In genomic region chr15:96395687-96396086, GRCh38 we compare ENCODE assay signal across 23 cellular contexts.
DNase-seq lines count a peak whose midpoint lies in the region; ATAC-seq, FAIRE-seq and TF ChIP-seq lines count a peak whose summit lies in the region.
"Had no signal": no experiment of that assay in that cellular context is flagged by ENCODE, and none has a peak within 500 bp of the region (broad histone marks: within the 10 kb centered on the region; RNA-seq: fewer than 3 reads in every experiment).

No MANE protein-coding gene starts in this region.

- no peak overlapping the region for H2AK5ac ChIP-seq in H1 (ENCODE audit: low read depth, low read length)

- no peak overlapping the region for H3K18ac ChIP-seq in H1 (ENCODE audit: extremely low read depth, low read length)

- 1% methylated on average over 3 of the region's 3 CpGs for WGBS in HepG2 (ENCODE audit: low lambda C conversion rate)
- 54% methylated on average over 3 of the region's 3 CpGs for WGBS in right lobe of liver (ENCODE audit: insufficient coverage, low coverage, low lambda C conversion rate, missing lambda C conversion rate)
- 64% methylated on average over 3 of the region's 3 CpGs; no CpG with 5 or more reads in 1 of the 2 experiments for WGBS in H1 (ENCODE audit: extremely low coverage in 1 of 2, insufficient coverage in 1 of 2, insufficient read length in 1 of 2, insufficient replicate concordance in 2 of 2, low coverage in 1 of 2, low lambda C conversion rate in 2 of 2, missing lambda C conversion rate in 1 of 2), 2 experiments

- no peak for TF ChIP-seq RAD21 in HepG2 (CRISPR knock-in tag; IDR thresholded peaks at IDR 0.05)
- peak; percentile 1 to 26; a peak in 1 of 4 replicates for TF ChIP-seq RAD21 in H1 (IDR thresholded peaks at IDR 0.05 in 1 of 2, conservative IDR thresholded peaks at IDR 0.05 in 1 of 2; ENCODE audit: low read depth in 2 of 2, low read length in 2 of 2)

- intact Hi-C loops in HepG2 (cut with micrococcal nuclease; ENCODE audit: unreplicated experiment) (no loop called here), right lobe of liver (cut with DNase I) (no loop called here), Panc1 (cut with micrococcal nuclease; ENCODE audit: unreplicated experiment) (no loop called here), posterior cingulate gyrus (cut with DNase I) (no loop called here), left colon (cut with DNase I, micrococcal nuclease) (loop anchor here in 1 of 2 donors (10.0 kb wide), 1 partner anchor 49 kb away; no protein-coding TSS in a partner anchor), PC-3 (cut with micrococcal nuclease) (no loop called here)

- H3K79me2 ChIP-seq in HepG2 (ENCODE audit: insufficient read depth, low read length) = no peaks in the 10 kb centered on the region
- no peaks in the 10 kb centered on the region for H3K79me2 ChIP-seq in H1 (ENCODE audit: control insufficient read depth in 1 of 2, insufficient read depth in 2 of 2, low read length in 2 of 2)
- no peaks in the 10 kb centered on the region for H3K79me2 ChIP-seq in PC-3 (ENCODE audit: low read length)

- no peaks in the 10 kb centered on the region for H3K9me3 ChIP-seq in HepG2 (ENCODE audit: low read length)
- no peaks in the 10 kb centered on the region for H3K9me3 ChIP-seq in right lobe of liver
- no peaks in the 10 kb centered on the region for H3K9me3 ChIP-seq in Panc1 (ENCODE audit: control insufficient read depth, insufficient read depth, low read depth, low read length)
- H3K9me3 ChIP-seq in H1 (ENCODE audit: insufficient read depth in 2 of 2, low read depth in 1 of 2, low read length in 1 of 2) = no peaks in the 10 kb centered on the region
- H3K9me3 ChIP-seq in PC-3 (ENCODE audit: low read length) = no peaks in the 10 kb centered on the region

- TF ChIP-seq CTCF in HepG2 (CRISPR knock-in tag; IDR thresholded peaks at IDR 0.05) = peak; percentile 48
- no peak for TF ChIP-seq CTCF in right lobe of liver (IDR thresholded peaks at IDR 0.05)
- no peak for TF ChIP-seq CTCF in Panc1 (IDR thresholded peaks at IDR 0.05)
- TF ChIP-seq CTCF in H1 (IDR thresholded peaks at IDR 0.05; ENCODE audit: control extremely low read depth in 1 of 3, insufficient read depth in 1 of 3, low read depth in 1 of 3, low read length in 3 of 3) = no peak
- TF ChIP-seq CTCF in PC-3 (conservative IDR thresholded peaks at IDR 0.05; ENCODE audit: low read depth, low read length) = no peak

- no peaks in the 10 kb centered on the region for H3K79me1 ChIP-seq in H1 (ENCODE audit: low read depth, low read length)

- ATAC-seq in HepG2 (peak; percentile 78), right lobe of liver (no peak), Panc1 (peak; percentile 56; the same call in 1 of the 2 replicates), left colon (no peak), PC-3 (no peak)
- ATAC-seq: T-helper 17 cell had no signal

- H3K14ac ChIP-seq in H1 (ENCODE audit: insufficient read length) = no peak overlapping the region

- no peak overlapping the region for H2BK20ac ChIP-seq in H1 (ENCODE audit: low read length)

- H3K9ac ChIP-seq in HepG2 (ENCODE audit: insufficient read depth, low read depth, low read length) (no peak overlapping the region), H1 (replicated peaks in 1 of 4; ENCODE audit: extremely low read depth in 1 of 4, low read depth in 3 of 4, low read length in 3 of 4) (no peak overlapping the region), PC-3 (ENCODE audit: low read length) (no peak overlapping the region)
- H3K9ac ChIP-seq: KMS-11 had no signal

- BruUV-seq in HepG2 (replicated peaks; lab: Mats Ljungman, UMichigan) = no TSS peak
- BruUV-seq in Panc1 (replicated peaks; lab: Mats Ljungman, UMichigan) = no TSS peak
- BruUV-seq in PC-3 (replicated peaks; lab: Mats Ljungman, UMichigan) = no TSS peak

- H4K20me1 ChIP-seq in HepG2 (ENCODE audit: insufficient read depth, low read length) = no peaks in the 10 kb centered on the region
- H4K20me1 ChIP-seq in H1 (replicated peaks in 1 of 2; ENCODE audit: control insufficient read depth in 1 of 2, insufficient read depth in 2 of 2, low read length in 2 of 2) = no peaks in the 10 kb centered on the region
- no peaks in the 10 kb centered on the region for H4K20me1 ChIP-seq in PC-3 (ENCODE audit: low read length)

- no peak overlapping the region for H3K4me3 ChIP-seq in HepG2 (replicated peaks in 1 of 3; ENCODE audit: insufficient read depth in 1 of 3, low read depth in 2 of 3, low read length in 3 of 3)
- H3K4me3 ChIP-seq in right lobe of liver = no peak overlapping the region
- H3K4me3 ChIP-seq in Panc1 (ENCODE audit: low read depth in 2 of 2, low read length in 2 of 2) = no peak overlapping the region
- H3K4me3 ChIP-seq in H1 (ENCODE audit: extremely low read depth in 1 of 4, insufficient read depth in 2 of 4, low read depth in 3 of 4, low read length in 4 of 4) = no peak overlapping the region
- no peak overlapping the region for H3K4me3 ChIP-seq in PC-3 (ENCODE audit: low read length)
- H3K4me3 ChIP-seq: SK-N-MC had no signal

- TF ChIP-seq EP300 in HepG2 (IDR thresholded peaks at IDR 0.05; ENCODE audit: low read depth in 2 of 2, low read length in 2 of 2) (no peak), HepG2 (CRISPR knock-in tag; IDR thresholded peaks at IDR 0.05; ENCODE audit: borderline replicate concordance) (no peak), H1 (IDR thresholded peaks at IDR 0.05; ENCODE audit: borderline replicate concordance in 1 of 2, low read depth in 2 of 2, low read length in 2 of 2) (no peak)

- H3K9me2 ChIP-seq in PC-3 (replicated peaks; ENCODE audit: low read length) = no peaks in the 10 kb centered on the region

- no peak overlapping the region for H4K91ac ChIP-seq in H1 (replicated peaks; ENCODE audit: insufficient read length, low read length)

- H2AFZ ChIP-seq in HepG2 (ENCODE audit: low read length) (no peak overlapping the region), H1 (ENCODE audit: low read length) (no peak overlapping the region), PC-3 (ENCODE audit: low read length) (no peak overlapping the region)

- H3K56ac ChIP-seq in H1 (replicated peaks; ENCODE audit: insufficient read length, low read depth, low read length) = no peak overlapping the region

- H3K4me2 ChIP-seq in HepG2 (ENCODE audit: low read depth, low read length) = no peak overlapping the region
- H3K4me2 ChIP-seq in H1 (ENCODE audit: insufficient read depth in 1 of 2, low read depth in 2 of 2, low read length in 2 of 2) = no peak overlapping the region
- H3K4me2 ChIP-seq in PC-3 (ENCODE audit: low read length) = no peak overlapping the region
- H3K4me2 ChIP-seq: KMS-11 had no signal

- peaks cover 0 to 4% of the 10 kb centered on the region in 2 experiments; a peak in 1 of 5 replicates for H3K27me3 ChIP-seq in HepG2 (ENCODE audit: control insufficient read depth in 1 of 2, insufficient read depth in 2 of 2, low read length in 2 of 2)
- H3K27me3 ChIP-seq in right lobe of liver = no peaks in the 10 kb centered on the region
- no peaks in the 10 kb centered on the region for H3K27me3 ChIP-seq in Panc1 (ENCODE audit: control insufficient read depth, insufficient read depth, low read length)
- H3K27me3 ChIP-seq in H1 (replicated peaks in 1 of 4; ENCODE audit: control insufficient read depth in 3 of 4, extremely low read depth in 1 of 4, insufficient read depth in 3 of 4, low read length in 3 of 4) = peaks cover 0 to 8% (median 0%) of the 10 kb centered on the region in 4 experiments; a peak in 3 of 7 replicates
- peaks cover 24% of the 10 kb centered on the region for H3K27me3 ChIP-seq in PC-3 (ENCODE audit: low read length)

- H3K23ac ChIP-seq in H1 (ENCODE audit: insufficient read length) = no peak overlapping the region

- H3F3A ChIP-seq in PC-3 (ENCODE audit: low read length, unreplicated experiment) = no peaks in the 10 kb centered on the region

- H3K23me2 ChIP-seq in H1 (ENCODE audit: low read depth, low read length) = 0 out of 2 replicates have a peak, but pooled peaks cover 2% of the 10 kb centered on the region

- POLR2A ChIA-PET in HepG2 (lab: Yijun Ruan, JAX) = no interaction called here
- POLR2A ChIA-PET in Panc1 (lab: Charles Lee) = no interaction called here
- POLR2A ChIA-PET in H1 (lab: Charles Lee; ENCODE audit: partially characterized antibody) = no interaction called here
- POLR2A ChIA-PET in PC-3 (lab: Charles Lee; ENCODE audit: unreplicated experiment) = no interaction called here

- H4K8ac ChIP-seq in H1 (ENCODE audit: extremely low read depth, insufficient read depth, low read length) = no peak overlapping the region

- in situ Hi-C loops in HepG2 (cut with HindIII; ENCODE audit: extremely low pct_ligation_motif_present, low pct_unique_long_range_greater_than_20kb) = no loop called here
- in situ Hi-C loops in Panc1 (cut with HindIII; ENCODE audit: low pct_unique_long_range_greater_than_20kb, low sequenced_read_pairs) = no loop called here

- DNase-seq in HepG2 (ENCODE audit: low spot score) (peak; percentile 19), right lobe of liver (no peak), Panc1 (ENCODE audit: low read depth, low spot score) (no peak), H1 (ENCODE audit: low read depth in 1 of 2, low spot score in 2 of 2) (no peak), posterior cingulate gyrus (no peak), left colon (no peak), PC-3 (no peak)
- DNase-seq: CD4-positive, CD25-positive, alpha-beta regulatory T cell; COR-L47; DMS79 treated with DMSO at 0.1 percent for 48 hours; MV-4-11; NCI-H1694; NCI-H2081; NCI-H774; RPMI8226; SHP77 treated with DMSO at 0.1 percent for 48 hours; SW 1271; T-helper 17 cell had no signal

- H3K4ac ChIP-seq in H1 (replicated peaks; ENCODE audit: insufficient read length, low read depth, low read length) = no peak overlapping the region

- H3K36me3 ChIP-seq in HepG2 (replicated peaks in 1 of 2; ENCODE audit: control insufficient read depth in 1 of 2, insufficient read depth in 2 of 2, low read length in 2 of 2) = no peaks in the 10 kb centered on the region
- H3K36me3 ChIP-seq in right lobe of liver = no peaks in the 10 kb centered on the region
- H3K36me3 ChIP-seq in Panc1 (ENCODE audit: control insufficient read depth, insufficient read depth, low read length) = no peaks in the 10 kb centered on the region
- no peaks in the 10 kb centered on the region for H3K36me3 ChIP-seq in H1 (ENCODE audit: control insufficient read depth in 2 of 4, insufficient read depth in 4 of 4, low read length in 3 of 4)
- no peaks in the 10 kb centered on the region for H3K36me3 ChIP-seq in PC-3 (ENCODE audit: low read depth, low read length)

- TF ChIP-seq POLR2A in HepG2 (IDR thresholded peaks at IDR 0.05; ENCODE audit: insufficient read depth in 1 of 2, low read depth in 2 of 2, low read length in 2 of 2) (no peak), right lobe of liver (IDR thresholded peaks at IDR 0.05) (no peak), H1 (IDR thresholded peaks at IDR 0.05; ENCODE audit: control extremely low read depth in 1 of 2, low read depth in 2 of 2, low read length in 2 of 2) (no peak)

- H2BK120ac ChIP-seq in H1 (replicated peaks; ENCODE audit: low read depth, low read length) = no peak overlapping the region

- FAIRE-seq in HepG2 (lab: Jason Lieb, UNC) (no peak), H1 (lab: Jason Lieb, UNC) (no peak)
- FAIRE-seq: A204.1, H54 had no signal

- H4K5ac ChIP-seq in H1 (ENCODE audit: insufficient read length, low read depth, low read length) = no peak overlapping the region

- H2BK15ac ChIP-seq in H1 (ENCODE audit: low read length) = no peak overlapping the region

- H3K27ac ChIP-seq in HepG2 (ENCODE audit: extremely low read length, insufficient read depth, low read length) (no peak overlapping the region), right lobe of liver (no peak overlapping the region), Panc1 (ENCODE audit: low read length) (no peak overlapping the region), H1 (ENCODE audit: low read depth, low read length) (no peak overlapping the region), PC-3 (ENCODE audit: low read length) (no peak overlapping the region)
- H3K27ac ChIP-seq: HL-60, KMS-11, SK-N-MC had no signal

- H3K4me1 ChIP-seq in HepG2 (ENCODE audit: insufficient read depth, low read length) = peaks cover 7% of the 10 kb centered on the region; the same call in 1 of the 2 replicates
- H3K4me1 ChIP-seq in right lobe of liver = no peaks in the 10 kb centered on the region
- no peaks in the 10 kb centered on the region for H3K4me1 ChIP-seq in Panc1 (ENCODE audit: control insufficient read depth, insufficient read depth, low read length)
- H3K4me1 ChIP-seq in H1 (replicated peaks in 1 of 4; ENCODE audit: control insufficient read depth in 3 of 4, insufficient read depth in 4 of 4, low read length in 3 of 4) = peaks cover 0 to 7% (median 3%) of the 10 kb centered on the region in 4 experiments; a peak in 3 of 7 replicates
- H3K4me1 ChIP-seq in PC-3 (ENCODE audit: insufficient read depth, low read length) = no peaks in the 10 kb centered on the region

- CTCF ChIA-PET in HepG2 (lab: Yijun Ruan, JAX; ENCODE audit: low intra/inter-chr PET ratio, low total read pairs) = no interaction called here
- CTCF ChIA-PET in Panc1 (lab: Charles Lee) = no interaction called here
- CTCF ChIA-PET in H1 (lab: Charles Lee; ENCODE audit: partially characterized antibody) = interaction anchor here (0.7 to 1.0 kb wide), 2 partner anchors 13 to 32 kb away, joined by 3 read pairs; no protein-coding TSS in a partner anchor
- CTCF ChIA-PET in PC-3 (lab: Charles Lee) = no interaction called here

- H2BK5ac ChIP-seq in H1 (ENCODE audit: low read depth, low read length) = no peak overlapping the region

- no peak overlapping the region for H2BK12ac ChIP-seq in H1 (ENCODE audit: low read depth, low read length)

Comparison
In these comparisons a context has a peak if more than half of its experiments do, and no peak if none do; other contexts are left out.
1. ATAC-seq: peak in HepG2 (single experiment) and Panc1 (single experiment); none in right lobe of liver (0 of 4), left colon (single experiment) and PC-3 (single experiment).
2. Of the 41 proteins assayed by ChIP-seq in both HepG2 and H1: peak only in HepG2: CTCF and MAX; only in H1: RAD21; in both: none; in neither: 38.